Comparison of ENCODE assay signal across 21 cellular contexts in the genomic region with DNA sequence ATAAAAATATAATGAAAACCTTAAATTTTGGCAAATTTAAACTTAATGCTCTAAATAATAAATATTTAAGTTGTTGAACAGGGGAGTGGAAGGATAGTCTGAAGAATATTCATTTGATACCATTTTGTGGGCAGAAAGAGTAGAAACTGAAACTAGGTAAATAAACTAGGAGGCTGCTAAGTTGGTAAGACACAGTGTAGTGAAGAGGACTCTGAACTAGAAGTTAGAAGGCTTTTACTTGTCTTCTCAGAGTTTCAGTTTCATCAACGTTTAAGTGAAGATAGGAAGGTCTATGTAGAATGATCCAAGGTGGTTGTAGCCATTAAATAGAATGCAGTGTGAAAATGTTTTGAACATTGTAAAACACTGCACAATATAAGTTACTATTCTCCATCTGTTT.
DNase-seq lines count a peak whose midpoint lies in the region; ATAC-seq and TF ChIP-seq lines count a peak whose summit lies in the region.
"Had no signal": no experiment of that assay in that cellular context is flagged by ENCODE, and none has a peak within 500 bp of the region (broad histone marks: within the 10 kb centered on the region; RNA-seq: fewer than 3 reads in every experiment).

No MANE protein-coding gene starts in this region.

- POLR2A ChIA-PET in MCF 10A (lab: Yijun Ruan, JAX) = no interaction called here

- no peak overlapping the region for H3K4me3 Mint-ChIP-seq in MCF 10A (ENCODE audit: unreplicated experiment)
- H3K4me3 Mint-ChIP-seq: activated CD4-positive, alpha-beta T cell treated with anti-CD3 and anti-CD28 coated beads, Interleukin-2, amount 10 ng/mL, durations not matched to agents 7 days and 5 days; natural killer cell had no signal

- CTCF ChIA-PET in MCF 10A (lab: Yijun Ruan, JAX) = no interaction called here

- no peaks in the 10 kb centered on the region for H3K27me3 Mint-ChIP-seq in MCF 10A (ENCODE audit: insufficient read depth, unreplicated experiment)
- H3K27me3 Mint-ChIP-seq: activated CD4-positive, alpha-beta T cell treated with anti-CD3 and anti-CD28 coated beads, Interleukin-2, amount 10 ng/mL, durations not matched to agents 7 days and 5 days had no signal

- ATAC-seq in GM18520 (IDR thresholded peaks at IDR 0.05; ENCODE audit: unreplicated experiment) (peak; percentile 69), GM21381 (IDR thresholded peaks at IDR 0.05; ENCODE audit: unreplicated experiment) (peak; percentile 70), HG02943 (IDR thresholded peaks at IDR 0.05; ENCODE audit: low read depth, unreplicated experiment) (peak; percentile 94), HG03558 (IDR thresholded peaks at IDR 0.05; ENCODE audit: extremely low read depth, unreplicated experiment) (peak; percentile 54)
- ATAC-seq: natural killer cell had no signal

- no peak for TF ChIP-seq CTCF in MCF 10A (IDR thresholded peaks at IDR 0.05; ENCODE audit: unreplicated experiment)

- no peak for DNase-seq in activated CD4-positive, alpha-beta T cell treated with anti-CD3 and anti-CD28 coated beads, Interleukin-2, amount 50 U/mL, for 1 hour
- no peak for DNase-seq in activated CD4-positive, CD25-positive, alpha-beta regulatory T cell treated with anti-CD3 and anti-CD28 coated beads, Interleukin-2, amount 50 U/mL, for 72 hours
- DNase-seq in MCF 10A (ENCODE audit: unreplicated experiment) (no peak), NCI-H748 treated with DMSO at 0.1 percent for 48 hours (lab: John Stamatoyannopoulos, UW) (no peak)
- DNase-seq: ACHN; activated CD4-positive, alpha-beta T cell treated with anti-CD3 and anti-CD28 coated beads, Interleukin-2, amount 10 ng/mL, durations not matched to agents 7 days and 5 days; activated naive CD4-positive, alpha-beta T cell treated with Interleukin-2 at 50 U/mL for 16 hours; activated T-cell treated with anti-CD3 and anti-CD28 coated beads for 4 hours; anterior cingulate cortex; effector memory CD4-positive, alpha-beta T cell; GOT3; kidney glomerular epithelial cell; mesenchymal stem cell; natural killer cell; NCI-H226; stimulated activated CD4-positive, alpha-beta T cell treated with anti-CD3 and anti-CD28 coated beads, Interleukin-2, amount 100 ng/mL, for 48 hours; uterus had no signal

- H3K9me3 Mint-ChIP-seq in MCF 10A (ENCODE audit: unreplicated experiment) = no peaks in the 10 kb centered on the region
- H3K9me3 Mint-ChIP-seq: activated CD4-positive, alpha-beta T cell treated with anti-CD3 and anti-CD28 coated beads, Interleukin-2, amount 10 ng/mL, durations not matched to agents 7 days and 5 days had no signal

- H3K36me3 Mint-ChIP-seq in MCF 10A (ENCODE audit: insufficient read depth, unreplicated experiment) = no peaks in the 10 kb centered on the region
- H3K36me3 Mint-ChIP-seq: natural killer cell had no signal

- no peak overlapping the region for H3K27ac Mint-ChIP-seq in MCF 10A (ENCODE audit: low read depth, unreplicated experiment)
- H3K27ac Mint-ChIP-seq: activated CD4-positive, alpha-beta T cell treated with anti-CD3 and anti-CD28 coated beads, Interleukin-2, amount 10 ng/mL, durations not matched to agents 7 days and 5 days; natural killer cell had no signal

- intact Hi-C loops in MCF 10A (cut with micrococcal nuclease) = no loop called here

- BruUV-seq in MCF 10A (replicated peaks; lab: Mats Ljungman, UMichigan) = no TSS peak

- H3K4me1 Mint-ChIP-seq in MCF 10A (ENCODE audit: insufficient read depth, unreplicated experiment) = no peaks in the 10 kb centered on the region
- H3K4me1 Mint-ChIP-seq: activated CD4-positive, alpha-beta T cell treated with anti-CD3 and anti-CD28 coated beads, Interleukin-2, amount 10 ng/mL, durations not matched to agents 7 days and 5 days; natural killer cell had no signal
